In the genomic region with DNA sequence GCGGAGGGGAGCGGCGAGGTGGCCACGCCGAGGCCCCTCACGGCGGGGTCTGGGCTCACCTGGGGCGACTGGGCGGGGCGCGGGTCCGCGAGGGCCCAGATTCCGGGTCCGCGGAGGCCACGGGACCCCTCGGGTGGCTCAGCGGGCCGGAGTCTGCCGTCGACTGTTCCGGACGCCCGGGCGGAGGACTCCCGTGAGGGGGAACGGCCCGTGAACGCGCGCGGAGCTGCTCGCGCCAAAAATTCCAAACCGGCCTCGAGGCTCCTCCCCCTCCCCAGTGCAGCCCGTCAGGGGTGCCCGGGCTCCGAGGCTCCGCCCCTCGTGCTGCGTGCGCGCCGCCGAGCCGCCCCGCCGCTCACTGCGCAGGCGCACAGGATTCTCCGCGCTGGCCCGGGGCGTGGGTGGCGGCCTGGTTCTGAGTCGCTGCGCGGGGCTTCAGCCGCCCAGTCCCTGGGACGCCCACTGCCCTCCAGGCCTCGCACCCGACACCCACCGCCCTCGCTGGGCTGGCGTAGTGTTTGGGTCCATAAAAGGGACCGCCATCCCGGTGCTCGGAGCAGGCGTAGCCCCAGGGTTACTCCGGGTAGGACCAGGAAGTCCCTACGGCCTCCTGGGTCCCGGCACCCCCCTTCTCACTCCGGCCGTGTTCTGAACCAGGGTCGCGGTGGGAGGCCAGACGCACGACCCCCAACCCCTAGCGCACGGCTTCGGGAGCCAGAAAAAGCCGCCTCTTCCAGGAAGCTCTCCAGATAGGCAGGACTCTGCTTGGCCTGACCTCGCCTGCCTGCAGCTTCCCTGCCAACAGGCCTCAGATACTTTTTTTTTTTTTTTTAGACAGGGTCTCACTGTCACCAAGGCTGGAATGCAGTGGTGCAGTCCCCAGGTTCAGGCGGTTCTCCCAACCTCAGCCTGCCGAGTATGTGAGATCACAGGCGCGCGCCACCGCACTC, we compare ENCODE assay signal across 1 cellular context.
TF ChIP-seq lines count a peak whose summit lies in the region.

A gene (minus strand): TSS at position 220 of the 950 bp plus-strand sequence. CDS start 789 bp downstream, outside the sequence.

TF ChIP-seq in GM12878, 131 proteins besides CTCF, POLR2A, EP300 and RAD21 (continued from another document):
- TF ChIP-seq, protein P1, sequence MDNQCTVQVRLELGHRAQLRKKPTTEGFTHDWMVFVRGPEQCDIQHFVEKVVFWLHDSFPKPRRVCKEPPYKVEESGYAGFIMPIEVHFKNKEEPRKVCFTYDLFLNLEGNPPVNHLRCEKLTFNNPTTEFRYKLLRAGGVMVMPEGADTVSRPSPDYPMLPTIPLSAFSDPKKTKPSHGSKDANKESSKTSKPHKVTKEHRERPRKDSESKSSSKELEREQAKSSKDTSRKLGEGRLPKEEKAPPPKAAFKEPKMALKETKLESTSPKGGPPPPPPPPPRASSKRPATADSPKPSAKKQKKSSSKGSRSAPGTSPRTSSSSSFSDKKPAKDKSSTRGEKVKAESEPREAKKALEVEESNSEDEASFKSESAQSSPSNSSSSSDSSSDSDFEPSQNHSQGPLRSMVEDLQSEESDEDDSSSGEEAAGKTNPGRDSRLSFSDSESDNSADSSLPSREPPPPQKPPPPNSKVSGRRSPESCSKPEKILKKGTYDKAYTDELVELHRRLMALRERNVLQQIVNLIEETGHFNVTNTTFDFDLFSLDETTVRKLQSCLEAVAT (IDR thresholded peaks at IDR 0.05) = peak; percentile 94
- TF ChIP-seq ZNF207 (IDR thresholded peaks at IDR 0.05; ENCODE audit: borderline replicate concordance) = no peak
- TF ChIP-seq NFXL1 (IDR thresholded peaks at IDR 0.05; ENCODE audit: borderline replicate concordance) = no peak
- TF ChIP-seq POLR2AphosphoS2 (IDR thresholded peaks at IDR 0.05; ENCODE audit: low read depth, low read length) = peak; percentile 79
- TF ChIP-seq JUNB (IDR thresholded peaks at IDR 0.05) = no peak
- TF ChIP-seq, protein P2, sequence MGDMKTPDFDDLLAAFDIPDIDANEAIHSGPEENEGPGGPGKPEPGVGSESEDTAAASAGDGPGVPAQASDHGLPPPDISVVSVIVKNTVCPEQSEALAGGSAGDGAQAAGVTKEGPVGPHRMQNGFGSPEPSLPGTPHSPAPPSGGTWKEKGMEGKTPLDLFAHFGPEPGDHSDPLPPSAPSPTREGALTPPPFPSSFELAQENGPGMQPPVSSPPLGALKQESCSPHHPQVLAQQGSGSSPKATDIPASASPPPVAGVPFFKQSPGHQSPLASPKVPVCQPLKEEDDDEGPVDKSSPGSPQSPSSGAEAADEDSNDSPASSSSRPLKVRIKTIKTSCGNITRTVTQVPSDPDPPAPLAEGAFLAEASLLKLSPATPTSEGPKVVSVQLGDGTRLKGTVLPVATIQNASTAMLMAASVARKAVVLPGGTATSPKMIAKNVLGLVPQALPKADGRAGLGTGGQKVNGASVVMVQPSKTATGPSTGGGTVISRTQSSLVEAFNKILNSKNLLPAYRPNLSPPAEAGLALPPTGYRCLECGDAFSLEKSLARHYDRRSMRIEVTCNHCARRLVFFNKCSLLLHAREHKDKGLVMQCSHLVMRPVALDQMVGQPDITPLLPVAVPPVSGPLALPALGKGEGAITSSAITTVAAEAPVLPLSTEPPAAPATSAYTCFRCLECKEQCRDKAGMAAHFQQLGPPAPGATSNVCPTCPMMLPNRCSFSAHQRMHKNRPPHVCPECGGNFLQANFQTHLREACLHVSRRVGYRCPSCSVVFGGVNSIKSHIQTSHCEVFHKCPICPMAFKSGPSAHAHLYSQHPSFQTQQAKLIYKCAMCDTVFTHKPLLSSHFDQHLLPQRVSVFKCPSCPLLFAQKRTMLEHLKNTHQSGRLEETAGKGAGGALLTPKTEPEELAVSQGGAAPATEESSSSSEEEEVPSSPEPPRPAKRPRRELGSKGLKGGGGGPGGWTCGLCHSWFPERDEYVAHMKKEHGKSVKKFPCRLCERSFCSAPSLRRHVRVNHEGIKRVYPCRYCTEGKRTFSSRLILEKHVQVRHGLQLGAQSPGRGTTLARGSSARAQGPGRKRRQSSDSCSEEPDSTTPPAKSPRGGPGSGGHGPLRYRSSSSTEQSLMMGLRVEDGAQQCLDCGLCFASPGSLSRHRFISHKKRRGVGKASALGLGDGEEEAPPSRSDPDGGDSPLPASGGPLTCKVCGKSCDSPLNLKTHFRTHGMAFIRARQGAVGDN (IDR thresholded peaks at IDR 0.05) = peak; percentile 79
- TF ChIP-seq SMAD5 (IDR thresholded peaks at IDR 0.05; ENCODE audit: low read depth) = peak; percentile 87
- peak; percentile 63 for TF ChIP-seq SP1 (IDR thresholded peaks at IDR 0.05; ENCODE audit: low read depth, low read length)
